Comparison of ENCODE assay signal across 6 cellular contexts in the genomic region with DNA sequence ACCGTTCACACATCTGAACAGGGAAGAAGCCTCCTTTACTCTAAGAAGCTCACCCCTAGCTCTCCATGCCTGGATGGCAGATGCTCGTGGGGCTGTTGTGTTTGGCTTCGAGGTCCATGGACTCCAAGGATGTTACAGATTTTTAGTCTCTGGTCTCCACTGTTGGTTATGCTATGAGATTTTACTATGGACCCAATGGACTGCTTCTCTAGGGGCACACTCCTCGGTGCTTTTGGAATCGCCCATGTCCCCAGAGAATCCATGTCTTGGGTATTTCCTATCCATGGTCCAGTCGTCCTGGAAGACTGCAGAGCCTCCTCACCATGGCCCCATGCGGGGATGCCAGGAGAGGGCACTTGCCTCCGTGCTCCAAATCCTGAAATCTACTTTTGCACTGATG.
"Had no signal": no experiment of that assay in that cellular context is flagged by ENCODE, and none has a peak within 500 bp of the region (broad histone marks: within the 10 kb centered on the region; RNA-seq: fewer than 3 reads in every experiment).

No MANE protein-coding gene starts in this region.

- H3K4me3 ChIP-seq: GM23338 had no signal

- ATAC-seq: GM23338, HepG2 had no signal

- H3K36me3 Mint-ChIP-seq: IgD-negative memory B cell had no signal

- DNase-seq: H9, HCEC 1CT had no signal

- H3K27ac Mint-ChIP-seq: GM23338, IgD-negative memory B cell had no signal

- H2AFZ ChIP-seq: GM23338 had no signal

- H3K27ac ChIP-seq: HL-60 had no signal

- H3K4me2 ChIP-seq: GM23338 had no signal

- H3K4me3 Mint-ChIP-seq: GM23338, H9, IgD-negative memory B cell had no signal
